ENCODE assay signal across 13 cellular contexts in the genomic region with DNA sequence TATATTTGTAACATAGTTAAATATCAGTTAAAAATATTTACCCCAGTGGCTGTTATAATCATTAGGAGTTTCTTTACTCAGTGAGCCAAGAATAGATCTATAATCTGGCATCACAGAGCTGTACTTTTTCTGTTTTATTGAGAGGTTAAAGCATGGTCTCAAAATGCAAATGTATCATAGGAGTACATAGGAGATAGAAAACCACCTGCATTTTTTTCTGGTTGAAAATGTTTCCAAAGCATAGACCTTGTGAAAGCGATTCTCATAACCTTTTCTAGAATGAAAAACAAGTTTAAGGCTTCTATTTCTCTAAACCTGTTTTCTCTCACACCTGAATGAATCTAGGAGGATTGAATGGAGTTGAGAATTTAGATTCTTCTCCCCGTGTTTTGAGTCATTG.
DNase-seq lines count a peak whose midpoint lies in the region; ATAC-seq, FAIRE-seq and TF ChIP-seq lines count a peak whose summit lies in the region.
"Had no signal": no experiment of that assay in that cellular context is flagged by ENCODE, and none has a peak within 500 bp of the region (broad histone marks: within the 10 kb centered on the region; RNA-seq: fewer than 3 reads in every experiment).

No MANE protein-coding gene starts in this region.

- FAIRE-seq in urothelium cell line (lab: Jason Lieb, UNC), result no peak
- FAIRE-seq: G401.6, RCC 7860 had no signal

- H3K9me3 ChIP-seq in OCI-LY1 (ENCODE audit: low read length), result no peaks in the 10 kb centered on the region
- H3K9me3 ChIP-seq: colonic mucosa had no signal

- H3K4me1 ChIP-seq in OCI-LY1 (ENCODE audit: insufficient read depth, low read length, severe bottlenecking), result peaks cover 60% of the 10 kb centered on the region
- H3K4me1 ChIP-seq: colonic mucosa had no signal

- ATAC-seq in GM19025 (IDR thresholded peaks at IDR 0.05; ENCODE audit: low read depth, unreplicated experiment) (peak; percentile 93), GM21723 (IDR thresholded peaks at IDR 0.05; ENCODE audit: unreplicated experiment) (peak; percentile 94), HG03097 (IDR thresholded peaks at IDR 0.05; ENCODE audit: low FRiP score, unreplicated experiment) (peak; percentile 74)

- H3K9ac ChIP-seq in OCI-LY1 (ENCODE audit: low read length), result peak overlapping the region; percentile 26

- DNase-seq in activated CD4-positive, alpha-beta T cell treated with anti-CD3 and anti-CD28 coated beads, Interleukin-2, amount 50 U/mL, for 1 hour, result no peak
- no peak for DNase-seq in urothelium cell line (ENCODE audit: low spot score)
- DNase-seq in LoVo (ENCODE audit: low spot score), result no peak
- DNase-seq in NCI-H2171 (lab: John Stamatoyannopoulos, UW), result no peak
- DNase-seq: colonic mucosa, NCI-H2171 treated with DMSO at 0.1 percent for 48 hours had no signal

- peaks cover 97% of the 10 kb centered on the region for H3K79me2 ChIP-seq in OCI-LY1 (ENCODE audit: insufficient read depth, low read length)

- no peak overlapping the region for H2AFZ ChIP-seq in OCI-LY1 (ENCODE audit: low read length)

- no peak for TF ChIP-seq CTCF in OCI-LY1 (IDR thresholded peaks at IDR 0.05; ENCODE audit: low read length)

- no peaks in the 10 kb centered on the region for H3K27me3 ChIP-seq in OCI-LY1 (ENCODE audit: insufficient read depth, low read length)
- H3K27me3 ChIP-seq: colonic mucosa had no signal

- peaks cover 21% of the 10 kb centered on the region for H3K36me3 ChIP-seq in OCI-LY1 (ENCODE audit: insufficient read depth, low read length)
- H3K36me3 ChIP-seq: colonic mucosa had no signal

- no peaks in the 10 kb centered on the region for H3K9me2 ChIP-seq in OCI-LY1 (ENCODE audit: low read depth, low read length)

- H3K27ac ChIP-seq in OCI-LY1 (ENCODE audit: low read depth, low read length, poor library complexity, severe bottlenecking), result peak overlapping the region; percentile 68
- H3K27ac ChIP-seq: C4-2B, colonic mucosa had no signal

- H3F3A ChIP-seq in OCI-LY1 (ENCODE audit: insufficient read depth, low read length), result no peaks in the 10 kb centered on the region

- H4K20me1 ChIP-seq in OCI-LY1 (ENCODE audit: insufficient read depth, low read length), result no peaks in the 10 kb centered on the region

- H3K4me3 ChIP-seq in OCI-LY1 (ENCODE audit: low read depth, low read length, poor library complexity, severe bottlenecking), result no peak overlapping the region
- H3K4me3 ChIP-seq: colonic mucosa had no signal

- peak overlapping the region; percentile 43 for H3K4me2 ChIP-seq in OCI-LY1 (ENCODE audit: low read length)
